ENCODE assay signal across 16 cellular contexts in the genomic region with DNA sequence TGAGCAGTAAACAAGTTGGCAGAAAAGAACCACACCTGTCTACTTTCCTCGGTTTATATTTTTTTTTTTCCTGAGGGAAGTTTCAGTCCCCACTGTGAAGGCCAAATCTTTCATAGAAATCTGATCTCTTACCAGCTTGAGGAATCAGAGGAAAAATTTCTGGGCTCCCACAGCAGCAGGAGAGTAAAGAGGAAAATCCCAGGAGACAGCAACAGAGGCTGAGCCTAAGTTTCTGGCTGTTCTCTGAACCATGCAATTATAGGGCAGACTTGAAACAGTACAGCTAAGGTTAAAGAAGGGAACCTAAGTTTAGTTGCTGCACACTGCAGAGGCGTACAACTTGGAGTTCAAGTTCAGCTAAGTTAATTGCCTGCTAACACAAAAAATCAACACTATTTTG.
"Had no signal": no experiment of that assay in that cellular context is flagged by ENCODE, and none has a peak within 500 bp of the region (broad histone marks: within the 10 kb centered on the region; RNA-seq: fewer than 3 reads in every experiment).

No MANE protein-coding gene starts in this region.

- H3K9ac ChIP-seq: neural progenitor cell had no signal

- H3K4me2 ChIP-seq: hepatocyte had no signal

- H3K27ac ChIP-seq: dorsolateral prefrontal cortex, hepatocyte, left lung, neural progenitor cell, pancreas, sigmoid colon had no signal

- H3K79me2 ChIP-seq: hepatocyte had no signal

- H3K27me3 ChIP-seq: dorsolateral prefrontal cortex, hepatocyte, left lung, neural progenitor cell, pancreas, sigmoid colon, thyroid gland had no signal

- DNase-seq: activated CD4-positive, alpha-beta T cell treated with anti-CD3 and anti-CD28 coated beads, Interleukin-2, amount 50 U/mL, for 4 hours; activated CD4-positive, CD25-positive, alpha-beta regulatory T cell treated with anti-CD3 and anti-CD28 coated beads, Interleukin-2, amount 50 U/mL, for 72 hours; activated naive CD4-positive, alpha-beta T cell treated with anti-CD3 and anti-CD28 coated beads for 36 hours; dorsolateral prefrontal cortex; endodermal cell; left lung; mesendoderm; pancreas; sigmoid colon; stimulated activated CD4-positive, alpha-beta T cell treated with anti-CD3 and anti-CD28 coated beads, Interleukin-2, amount 100 ng/mL, for 48 hours; T-cell; T-helper 9 cell had no signal

- H3K9me3 ChIP-seq: left lung, pancreas, sigmoid colon, thyroid gland had no signal

- H3K36me3 ChIP-seq: left lung, neural progenitor cell, pancreas, sigmoid colon, thyroid gland had no signal

- H2AFZ ChIP-seq: hepatocyte, neural progenitor cell had no signal

- H3K4me1 ChIP-seq: left lung, pancreas, sigmoid colon had no signal

- ATAC-seq: left lung; pancreas; stimulated activated memory B cell treated with anti-CD40 and anti-IgM and Interleukin-4, amounts not matched to agents 10 μg/mL and 1 μg/mL and 100 μg/mL, for 72 hours; T-cell had no signal

- H3K4me3 ChIP-seq: dorsolateral prefrontal cortex, hepatocyte, left lung, neural progenitor cell, pancreas, sigmoid colon, thyroid gland had no signal
